ENCODE assay signal across 15 cellular contexts in the genomic region with DNA sequence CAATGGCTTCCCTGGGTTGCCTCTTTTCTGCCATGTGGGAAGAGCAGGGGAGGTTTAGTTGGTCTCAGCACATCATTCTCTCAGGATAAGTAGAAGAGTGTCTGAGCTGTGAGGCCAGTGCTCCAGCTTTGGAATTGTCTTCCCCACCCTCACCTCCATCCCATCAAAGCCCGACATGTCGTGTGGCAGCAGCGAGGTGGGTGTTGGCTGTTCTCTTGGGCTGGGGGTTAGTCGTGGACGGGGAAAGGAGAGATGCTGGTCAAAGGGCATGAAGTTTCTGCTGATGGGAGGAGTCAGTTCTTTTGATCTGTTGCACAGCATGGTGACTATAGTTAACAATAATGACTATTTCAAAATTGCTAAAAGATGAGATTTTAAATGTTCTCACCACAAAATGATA.
"Had no signal": no experiment of that assay in that cellular context is flagged by ENCODE, and none has a peak within 500 bp of the region (broad histone marks: within the 10 kb centered on the region; RNA-seq: fewer than 3 reads in every experiment).

No MANE protein-coding gene starts in this region.

- H3K4me3 ChIP-seq: ascending aorta, coronary artery, left ventricle myocardium inferior, psoas muscle, smooth muscle cell, tibial artery had no signal

- H3K4me1 Mint-ChIP-seq: neural crest cell had no signal

- H3K36me3 ChIP-seq: ascending aorta, left ventricle myocardium inferior, tibial artery had no signal

- DNase-seq: activated CD4-positive, alpha-beta T cell treated with anti-CD3 and anti-CD28 coated beads for 48 hours; activated CD4-positive, CD25-positive, alpha-beta regulatory T cell; activated naive CD4-positive, alpha-beta T cell treated with Interleukin-2 at 50 U/mL for 16 hours; left ventricle myocardium inferior; mammary epithelial cell; right cardiac atrium; stimulated activated CD4-positive, alpha-beta T cell treated with anti-CD3 and anti-CD28 coated beads, Interleukin-4, amount 100 ng/mL, for 4 hours; stimulated activated naive CD4-positive, alpha-beta T cell; T-helper 9 cell had no signal

- H3K27ac ChIP-seq: ascending aorta, coronary artery, left ventricle myocardium inferior, psoas muscle, tibial artery had no signal

- H3K4me3 Mint-ChIP-seq: neural crest cell had no signal

- H3K9me3 ChIP-seq: psoas muscle had no signal

- ATAC-seq: psoas muscle, right cardiac atrium had no signal

- H3K4me1 ChIP-seq: ascending aorta, left ventricle myocardium inferior, psoas muscle, tibial artery had no signal

- H3K27me3 ChIP-seq: ascending aorta, tibial artery had no signal
